Comparison of ENCODE assay signal across 1 cellular context in genomic region chr2:54161660-54162059, GRCh38.
TF ChIP-seq lines count a peak whose summit lies in the region.

No MANE protein-coding gene starts in this region.

TF ChIP-seq in HepG2, 621 proteins besides CTCF, POLR2A, EP300 and RAD21 (continued from another document):
- TF ChIP-seq ZBTB39 (CRISPR knock-in tag; IDR thresholded peaks at IDR 0.05), result no peak
- TF ChIP-seq ETV5 (CRISPR knock-in tag; IDR thresholded peaks at IDR 0.05; ENCODE audit: borderline replicate concordance), result no peak
- TF ChIP-seq ZNF564 (CRISPR knock-in tag; IDR thresholded peaks at IDR 0.05), result no peak
- no peak for TF ChIP-seq HDAC2 (CRISPR knock-in tag; IDR thresholded peaks at IDR 0.05)
- no peak for TF ChIP-seq ZNF432 (CRISPR knock-in tag; IDR thresholded peaks at IDR 0.05; ENCODE audit: borderline replicate concordance)
- TF ChIP-seq GZF1 (CRISPR knock-in tag; IDR thresholded peaks at IDR 0.05), result no peak
- TF ChIP-seq ZNF879 (CRISPR knock-in tag; IDR thresholded peaks at IDR 0.05), result no peak
- no peak for TF ChIP-seq SOX5 (CRISPR knock-in tag; IDR thresholded peaks at IDR 0.05; ENCODE audit: borderline replicate concordance)
- TF ChIP-seq SOX13 (IDR thresholded peaks at IDR 0.05), result no peak
- TF ChIP-seq SOX13 (CRISPR knock-in tag; conservative IDR thresholded peaks at IDR 0.05 in 1 of 2, IDR thresholded peaks at IDR 0.05 in 1 of 2), result no peak
- TF ChIP-seq SIX4 (CRISPR knock-in tag; IDR thresholded peaks at IDR 0.05), result no peak
- no peak for TF ChIP-seq ZNF841 (CRISPR knock-in tag; IDR thresholded peaks at IDR 0.05; ENCODE audit: borderline replicate concordance)
- no peak for TF ChIP-seq ELK4 (CRISPR knock-in tag; IDR thresholded peaks at IDR 0.05; ENCODE audit: borderline replicate concordance)
